In the genomic region with DNA sequence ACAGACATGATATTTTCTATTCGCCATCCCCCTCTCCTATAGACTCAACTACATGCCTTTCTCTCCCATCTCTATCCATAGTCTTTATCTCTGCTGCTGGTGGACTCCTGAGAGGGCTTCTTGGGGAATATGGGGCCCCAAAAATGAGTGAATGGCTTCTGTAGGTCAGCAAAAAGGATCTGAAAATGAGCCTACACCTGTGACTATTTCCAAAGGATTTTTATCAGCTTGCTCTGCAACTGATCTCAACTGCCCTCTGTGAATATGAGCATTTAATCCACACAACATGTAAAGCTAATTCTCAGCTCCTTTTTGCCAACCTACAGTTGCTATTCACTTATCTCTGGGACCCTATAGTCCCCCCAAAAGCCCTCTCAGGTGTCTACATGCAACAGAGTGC, we compare ENCODE assay signal across 15 cellular contexts. TPM values are rescaled to one million over a fixed set of nuclear protein-coding genes. Genes with fewer than 3 reads are reported as not detected.
A peak's percentile ranks its signal among the peaks of the same experiment; 100 is the strongest.
DNase-seq lines count a peak whose midpoint lies in the region; ATAC-seq and FAIRE-seq lines count a peak whose summit lies in the region.
"Had no signal": no experiment of that assay in that cellular context is flagged by ENCODE, and none has a peak within 500 bp of the region (broad histone marks: within the 10 kb centered on the region; RNA-seq: fewer than 3 reads in every experiment).

No MANE protein-coding gene starts in this region.

- no peak for ATAC-seq in activated T-cell treated with anti-CD3 and anti-CD28 coated beads, Interleukin-2, amount 50 U/mL, for 4 hours
- ATAC-seq in T-cell (replicated peaks in 1 of 4), result no peak
- ATAC-seq in central memory CD8-positive, alpha-beta T cell (replicated peaks; ENCODE audit: extremely low read depth, poor library complexity, severe bottlenecking), result no peak
- ATAC-seq in stimulated activated naive CD8-positive, alpha-beta T cell treated with anti-CD3 and anti-CD28 coated beads, Interleukin-15, amount 100 ng/mL, for 72 hours, result no peak
- ATAC-seq in HG02870 (IDR thresholded peaks at IDR 0.05; ENCODE audit: unreplicated experiment), result no peak

- no peak for FAIRE-seq in RCC 7860 (lab: Jason Lieb, UNC)

- H3K27me3 Mint-ChIP-seq in activated T-cell treated with anti-CD3 and anti-CD28 coated beads, Interleukin-2, amount 50 U/mL, for 4 hours (ENCODE audit: low read depth), result no peaks in the 10 kb centered on the region
- no peaks in the 10 kb centered on the region for H3K27me3 Mint-ChIP-seq in T-cell
- no peaks in the 10 kb centered on the region for H3K27me3 Mint-ChIP-seq in central memory CD8-positive, alpha-beta T cell
- no peaks in the 10 kb centered on the region for H3K27me3 Mint-ChIP-seq in stimulated activated naive CD8-positive, alpha-beta T cell treated with anti-CD3 and anti-CD28 coated beads, Interleukin-15, amount 100 ng/mL, for 72 hours

- POLR2A ChIA-PET in T-cell (lab: Charles Lee), result interaction anchor here (2.6 to 11.5 kb wide), 5 partner anchors 9 to 170 kb away, joined by 10 to 577 read pairs (median 162); no protein-coding TSS in a partner anchor

- H3K4me1 Mint-ChIP-seq in activated T-cell treated with anti-CD3 and anti-CD28 coated beads, Interleukin-2, amount 50 U/mL, for 4 hours (ENCODE audit: low read depth), result peaks cover 97% of the 10 kb centered on the region
- H3K4me1 Mint-ChIP-seq in T-cell, result peaks cover 97 to 99% (median 99%) of the 10 kb centered on the region in 3 donors
- H3K4me1 Mint-ChIP-seq in central memory CD8-positive, alpha-beta T cell, result peaks cover 92% of the 10 kb centered on the region
- H3K4me1 Mint-ChIP-seq in stimulated activated naive CD8-positive, alpha-beta T cell treated with anti-CD3 and anti-CD28 coated beads, Interleukin-15, amount 100 ng/mL, for 72 hours, result peaks cover 99% of the 10 kb centered on the region
- H3K4me1 Mint-ChIP-seq: nephron had no signal

- DNase-seq in activated T-cell treated with anti-CD3 and anti-CD28 coated beads, Interleukin-2, amount 50 U/mL, for 4 hours, result no peak
- no peak for DNase-seq in activated T-cell treated with anti-CD3 and anti-CD28 coated beads, Interleukin-2, amount 50 U/mL, for 1 hour
- DNase-seq in T-cell (no peak), dermis blood vessel endothelial cell (no peak), RCC 7860 (ENCODE audit: low spot score) (no peak)
- DNase-seq in central memory CD8-positive, alpha-beta T cell (ENCODE audit: low spot score in 2 of 2), result no peak
- no peak for DNase-seq in stimulated activated naive CD8-positive, alpha-beta T cell treated with anti-CD3 and anti-CD28 coated beads, Interleukin-15, amount 100 ng/mL, for 72 hours
- DNase-seq: GF-D8, hypothalamus, OCI-M1, SK-N-SH, thyroid gland had no signal

- H3K36me3 Mint-ChIP-seq in activated T-cell treated with anti-CD3 and anti-CD28 coated beads, Interleukin-2, amount 50 U/mL, for 4 hours (ENCODE audit: insufficient read depth), result peaks cover 28% of the 10 kb centered on the region
- peaks cover 28% of the 10 kb centered on the region for H3K36me3 Mint-ChIP-seq in T-cell
- peaks cover 46% of the 10 kb centered on the region for H3K36me3 Mint-ChIP-seq in central memory CD8-positive, alpha-beta T cell (ENCODE audit: insufficient read depth)

- H3K4me3 Mint-ChIP-seq in activated T-cell treated with anti-CD3 and anti-CD28 coated beads, Interleukin-2, amount 50 U/mL, for 4 hours, result peak overlapping the region; percentile 65
- peak overlapping the region; percentile 82 to 93 (median 83) for H3K4me3 Mint-ChIP-seq in T-cell
- H3K4me3 Mint-ChIP-seq in central memory CD8-positive, alpha-beta T cell, result peak overlapping the region; percentile 56
- peak overlapping the region; percentile 60 to 95 for H3K4me3 Mint-ChIP-seq in stimulated activated naive CD8-positive, alpha-beta T cell treated with anti-CD3 and anti-CD28 coated beads, Interleukin-15, amount 100 ng/mL, for 72 hours
- H3K4me3 Mint-ChIP-seq: nephron had no signal

- H3K9me3 Mint-ChIP-seq in activated T-cell treated with anti-CD3 and anti-CD28 coated beads, Interleukin-2, amount 50 U/mL, for 4 hours, result no peaks in the 10 kb centered on the region
- H3K9me3 Mint-ChIP-seq in T-cell, result no peaks in the 10 kb centered on the region
- no peaks in the 10 kb centered on the region for H3K9me3 Mint-ChIP-seq in central memory CD8-positive, alpha-beta T cell
- H3K9me3 Mint-ChIP-seq in stimulated activated naive CD8-positive, alpha-beta T cell treated with anti-CD3 and anti-CD28 coated beads, Interleukin-15, amount 100 ng/mL, for 72 hours, result no peaks in the 10 kb centered on the region
- H3K9me3 Mint-ChIP-seq: nephron had no signal

- peak overlapping the region; percentile 100 for H3K27ac Mint-ChIP-seq in T-cell
- H3K27ac Mint-ChIP-seq in central memory CD8-positive, alpha-beta T cell (ENCODE audit: low read depth), result peak overlapping the region; percentile 99
- H3K27ac Mint-ChIP-seq in stimulated activated naive CD8-positive, alpha-beta T cell treated with anti-CD3 and anti-CD28 coated beads, Interleukin-15, amount 100 ng/mL, for 72 hours, result peak overlapping the region; percentile 99 to 100
- H3K27ac Mint-ChIP-seq: nephron had no signal

- CTCF ChIA-PET in T-cell (lab: Charles Lee), result interaction anchor here (0.5 to 10.8 kb wide), 8 partner anchors 8 to 433 kb away, joined by 3 to 382 read pairs (median 9); no protein-coding TSS in a partner anchor

RNA-seq across cellular contexts. Expression of a gene that starts 36.2 kb away (rescaled TPM):
- total RNA-seq in activated T-cell treated with anti-CD3 and anti-CD28 coated beads, Interleukin-2, amount 50 U/mL, for 4 hours, result 10 to 100 TPM; 18.0 to 30.0 (median 25.2) TPM
- total RNA-seq in T-cell, result 10 to 100 TPM in 3 of 5 donors, not detected in 2; 47.1 to 64.6 (median 57.7) TPM
- total RNA-seq in dermis blood vessel endothelial cell, result not detected in 2 replicates
- total RNA-seq: LHCN-M2, thyroid gland had no signal

RNA-seq across cellular contexts. Expression of a gene that starts 47.9 kb away (rescaled TPM):
- total RNA-seq in activated T-cell treated with anti-CD3 and anti-CD28 coated beads, Interleukin-2, amount 50 U/mL, for 4 hours, result 1 to 10 TPM; 6.7 to 8.3 (median 8.0) TPM
- total RNA-seq in T-cell (10 to 100 TPM; 37.2 to 76.2 (median 62.3) TPM), dermis blood vessel endothelial cell (under 0.01 and 0.09 TPM in 2 replicates)

RNA-seq across cellular contexts. Expression of a gene that starts 57.7 kb away (rescaled TPM):
- total RNA-seq in activated T-cell treated with anti-CD3 and anti-CD28 coated beads, Interleukin-2, amount 50 U/mL, for 4 hours, result 10 to 100 TPM in 1 of 3 donors, 1 to 10 TPM in 2; 6.6 to 11.7 (median 9.2) TPM
- total RNA-seq in T-cell (10 to 100 TPM in 3 of 5 donors, not detected in 2; 16.0 to 23.7 (median 20.8) TPM), dermis blood vessel endothelial cell (not detected in 2 replicates)
- total RNA-seq: LHCN-M2 had no signal

Comparison
In these comparisons a context has a peak if more than half of its experiments do, and no peak if none do; other contexts are left out.
1. RNA of a gene that starts 47.9 kb away (total RNA-seq): 37.2 to 76.2 TPM in T-cell; 6.7 to 8.3 TPM in activated T-cell treated with anti-CD3 and anti-CD28 coated beads, Interleukin-2, amount 50 U/mL, for 4 hours and under 0.01 to 0.09 TPM in dermis blood vessel endothelial cell; every median in the first group is over 4 times any median in the second.
2. Peak in every context shown above with its lines, with median percentiles within 50 percentile points of each other: H3K4me3 Mint-ChIP-seq and H3K27ac Mint-ChIP-seq.